ENCODE assay signal across 29 cellular contexts in the genomic region with DNA sequence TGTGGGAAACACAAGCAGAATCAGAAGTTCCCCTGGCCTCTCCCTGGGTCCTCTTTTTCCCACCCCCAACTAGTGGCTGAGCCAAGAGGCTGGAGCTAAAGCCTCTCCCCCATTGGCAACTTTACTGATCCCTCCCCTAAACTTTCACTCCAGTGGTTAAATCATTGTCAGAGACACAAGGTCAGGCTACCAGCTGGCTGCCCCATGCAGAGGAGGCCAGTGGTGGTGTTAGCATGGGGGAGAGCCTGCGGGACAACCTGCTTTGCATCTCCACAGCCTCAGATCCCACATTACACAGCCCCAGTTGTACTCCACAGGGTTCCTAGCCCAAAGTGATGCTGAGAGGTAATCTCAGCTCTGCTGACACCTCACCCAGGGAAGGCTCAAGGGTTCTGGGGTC. TPM values are rescaled to one million over a fixed set of nuclear protein-coding genes. Genes with fewer than 3 reads are reported as not detected.
"Had no signal": no experiment of that assay in that cellular context is flagged by ENCODE, and none has a peak within 500 bp of the region (broad histone marks: within the 10 kb centered on the region; RNA-seq: fewer than 3 reads in every experiment).

No MANE protein-coding gene starts in this region.

- H3K4me1 ChIP-seq: colonic mucosa, esophagus squamous epithelium, gastrocnemius medialis, heart right ventricle, left lung, lower lobe of right lung had no signal

- H3K27me3 ChIP-seq: colonic mucosa had no signal

- H3K9me3 ChIP-seq: colonic mucosa had no signal

- H3K4me3 ChIP-seq: colonic mucosa, esophagus squamous epithelium, gastrocnemius medialis, heart right ventricle, left lung, lower lobe of right lung, mucosa of descending colon had no signal

- H3K27ac ChIP-seq: colonic mucosa, epithelial cell of prostate, esophagus squamous epithelium, gastrocnemius medialis, heart right ventricle, left lung, lower lobe of right lung had no signal

- DNase-seq: colonic mucosa; cortex of kidney; effector CD8-positive, alpha-beta T cell; effector memory CD8-positive, alpha-beta T cell; endodermal cell; erythroblast; esophagus squamous epithelium; foreskin fibroblast; foreskin melanocyte; gastrocnemius medialis; glutamatergic neuron; head of caudate nucleus; heart right ventricle; hippocampal formation; left cardiac atrium; left lung; left ventricle myocardium superior; lower lobe of right lung; mesenchymal stem cell; mucosa of descending colon; naive B cell had no signal

- H3K36me3 ChIP-seq: colonic mucosa, esophagus squamous epithelium, gastrocnemius medialis, heart right ventricle, left lung, lower lobe of right lung had no signal

- ATAC-seq: effector memory CD8-positive, alpha-beta T cell; esophagus mucosa; gastrocnemius medialis; heart right ventricle; left cardiac atrium; left lung; left ventricle myocardium superior; lower lobe of right lung; mucosa of descending colon had no signal

RNA-seq across cellular contexts. Expression of gene NEUROG3, which starts 21.0 kb away (rescaled TPM):
- total RNA-seq: dermis microvascular lymphatic vessel endothelial cell, endodermal cell, esophagus mucosa, esophagus squamous epithelium, gastrocnemius medialis, glomerular endothelial cell, kidney epithelial cell, left lung, left ventricle myocardium superior, lower leg skin, lower lobe of right lung, lung microvascular endothelial cell, mesothelial cell of epicardium had no signal
